In genomic region chr14:22540286-22540685, GRCh38 we compare ENCODE assay signal across 18 cellular contexts. TPM values are rescaled to one million over a fixed set of nuclear protein-coding genes. Genes with fewer than 3 reads are reported as not detected.
A peak's percentile ranks its signal among the peaks of the same experiment; 100 is the strongest.
DNase-seq lines count a peak whose midpoint lies in the region; ATAC-seq and TF ChIP-seq lines count a peak whose summit lies in the region.
"Had no signal": no experiment of that assay in that cellular context is flagged by ENCODE, and none has a peak within 500 bp of the region (broad histone marks: within the 10 kb centered on the region; RNA-seq: fewer than 3 reads in every experiment).

No MANE protein-coding gene starts in this region.

- H3K27ac Mint-ChIP-seq in activated naive CD4-positive, alpha-beta T cell treated with anti-CD3 and anti-CD28 coated beads for 36 hours = peak overlapping the region; percentile 98
- peak overlapping the region; percentile 93 for H3K27ac Mint-ChIP-seq in activated naive CD8-positive, alpha-beta T cell treated with anti-CD3 and anti-CD28 coated beads for 36 hours
- peak overlapping the region; percentile 87 for H3K27ac Mint-ChIP-seq in stimulated activated memory B cell treated with anti-CD40 and anti-IgM and Interleukin-4, amounts not matched to agents 10 μg/mL and 1 μg/mL and 100 μg/mL, for 72 hours

- H3K9me3 Mint-ChIP-seq in activated naive CD4-positive, alpha-beta T cell treated with anti-CD3 and anti-CD28 coated beads for 36 hours = no peaks in the 10 kb centered on the region
- no peaks in the 10 kb centered on the region for H3K9me3 Mint-ChIP-seq in activated naive CD8-positive, alpha-beta T cell treated with anti-CD3 and anti-CD28 coated beads for 36 hours
- no peaks in the 10 kb centered on the region for H3K9me3 Mint-ChIP-seq in stimulated activated memory B cell treated with anti-CD40 and anti-IgM and Interleukin-4, amounts not matched to agents 10 μg/mL and 1 μg/mL and 100 μg/mL, for 72 hours

- no peaks in the 10 kb centered on the region for H3K27me3 ChIP-seq in psoas muscle (ENCODE audit: insufficient read depth in 3 of 3, low read length in 2 of 3)
- H3K27me3 ChIP-seq: Peyer's patch, tibial nerve had no signal

- no peak for DNase-seq in activated naive CD4-positive, alpha-beta T cell treated with anti-CD3 and anti-CD28 coated beads for 36 hours
- no peak for DNase-seq in activated naive CD4-positive, alpha-beta T cell (lab: John Stamatoyannopoulos, UW)
- DNase-seq in M059J (ENCODE audit: low read depth) (peak; percentile 32), KG1 (lab: John Stamatoyannopoulos, UW) (no peak), psoas muscle (no peak), AG08395 (ENCODE audit: low spot score) (no peak)
- no peak for DNase-seq in activated naive CD8-positive, alpha-beta T cell treated with anti-CD3 and anti-CD28 coated beads for 36 hours
- DNase-seq: Calu3, cortex of kidney, GM23248, lower lobe of right lung, NCI-H1930, NCI-H226, Peyer's patch, right cardiac atrium had no signal

- H3K4me1 ChIP-seq in psoas muscle = no peaks in the 10 kb centered on the region

- peaks cover 95% of the 10 kb centered on the region for H3K36me3 Mint-ChIP-seq in activated naive CD4-positive, alpha-beta T cell treated with anti-CD3 and anti-CD28 coated beads for 36 hours (ENCODE audit: low read depth)
- peaks cover 95% of the 10 kb centered on the region for H3K36me3 Mint-ChIP-seq in activated naive CD8-positive, alpha-beta T cell treated with anti-CD3 and anti-CD28 coated beads for 36 hours
- H3K36me3 Mint-ChIP-seq in stimulated activated memory B cell treated with anti-CD40 and anti-IgM and Interleukin-4, amounts not matched to agents 10 μg/mL and 1 μg/mL and 100 μg/mL, for 72 hours = peaks cover 15% of the 10 kb centered on the region

- H3K9me3 ChIP-seq in psoas muscle = no peaks in the 10 kb centered on the region
- H3K9me3 ChIP-seq: lower lobe of right lung, Peyer's patch, tibial nerve had no signal

- no peaks in the 10 kb centered on the region for H3K36me3 ChIP-seq in psoas muscle (ENCODE audit: insufficient read depth in 1 of 2, low read depth in 1 of 2)
- H3K36me3 ChIP-seq: lower lobe of right lung, Peyer's patch, tibial nerve had no signal

- no peak for TF ChIP-seq CTCF in psoas muscle (IDR thresholded peaks at IDR 0.05)

- no peak overlapping the region for H3K4me3 ChIP-seq in psoas muscle
- H3K4me3 ChIP-seq: GM23248, lower lobe of right lung, Peyer's patch, tibial nerve had no signal

- intact Hi-C loops in activated naive CD4-positive, alpha-beta T cell treated with anti-CD3 and anti-CD28 coated beads for 36 hours (cut with micrococcal nuclease) = no loop called here
- intact Hi-C loops in psoas muscle (cut with DNase I) = no loop called here

- WGBS in psoas muscle, 3 donors = 22 to 27% (median 27%) methylated on average over 1 of the region's 1 CpG

- peaks cover 92% of the 10 kb centered on the region for H3K4me1 Mint-ChIP-seq in activated naive CD4-positive, alpha-beta T cell treated with anti-CD3 and anti-CD28 coated beads for 36 hours (ENCODE audit: low read depth)
- peaks cover 85% of the 10 kb centered on the region for H3K4me1 Mint-ChIP-seq in activated naive CD8-positive, alpha-beta T cell treated with anti-CD3 and anti-CD28 coated beads for 36 hours
- peaks cover 69% of the 10 kb centered on the region for H3K4me1 Mint-ChIP-seq in stimulated activated memory B cell treated with anti-CD40 and anti-IgM and Interleukin-4, amounts not matched to agents 10 μg/mL and 1 μg/mL and 100 μg/mL, for 72 hours

- CTCF ChIA-PET in activated naive CD4-positive, alpha-beta T cell treated with anti-CD3 and anti-CD28 coated beads for 36 hours (lab: Charles Lee) = interaction anchor here (0.6 to 6.7 kb wide), 5 partner anchors 8 to 629 kb away, joined by 3 to 67 read pairs (median 5); no protein-coding TSS in a partner anchor

- ATAC-seq in stimulated activated memory B cell treated with anti-CD40 and anti-IgM and Interleukin-4, amounts not matched to agents 10 μg/mL and 1 μg/mL and 100 μg/mL, for 72 hours = no peak
- ATAC-seq in psoas muscle = no peak
- ATAC-seq: lower lobe of right lung, right cardiac atrium had no signal

- peak overlapping the region; percentile 67 for H3K4me3 Mint-ChIP-seq in activated naive CD4-positive, alpha-beta T cell treated with anti-CD3 and anti-CD28 coated beads for 36 hours
- peak overlapping the region; percentile 82 for H3K4me3 Mint-ChIP-seq in activated naive CD8-positive, alpha-beta T cell treated with anti-CD3 and anti-CD28 coated beads for 36 hours
- H3K4me3 Mint-ChIP-seq in stimulated activated memory B cell treated with anti-CD40 and anti-IgM and Interleukin-4, amounts not matched to agents 10 μg/mL and 1 μg/mL and 100 μg/mL, for 72 hours = no peak overlapping the region

- no peaks in the 10 kb centered on the region for H3K27me3 Mint-ChIP-seq in activated naive CD4-positive, alpha-beta T cell treated with anti-CD3 and anti-CD28 coated beads for 36 hours (ENCODE audit: low read depth)
- no peaks in the 10 kb centered on the region for H3K27me3 Mint-ChIP-seq in activated naive CD8-positive, alpha-beta T cell treated with anti-CD3 and anti-CD28 coated beads for 36 hours
- H3K27me3 Mint-ChIP-seq in stimulated activated memory B cell treated with anti-CD40 and anti-IgM and Interleukin-4, amounts not matched to agents 10 μg/mL and 1 μg/mL and 100 μg/mL, for 72 hours = no peaks in the 10 kb centered on the region

- H3K27ac ChIP-seq in psoas muscle = no peak overlapping the region
- H3K27ac ChIP-seq: GM23248, KMS-11, lower lobe of right lung, tibial nerve had no signal

RNA-seq across cellular contexts. Expression of gene DAD1, which starts 48.7 kb away (rescaled TPM):
- 100 to 1,000 TPM; 219 to 226 TPM for total RNA-seq in activated naive CD4-positive, alpha-beta T cell treated with anti-CD3 and anti-CD28 coated beads for 36 hours
- total RNA-seq in M059J (2014; rRNA removed; shearing (Covaris generic)) = 515 and 811 TPM in 2 replicates
- total RNA-seq in activated naive CD8-positive, alpha-beta T cell treated with anti-CD3 and anti-CD28 coated beads for 36 hours = 100 to 1,000 TPM; 197 to 208 TPM
- total RNA-seq in psoas muscle = 100 to 1,000 TPM in 3 of 4 donors, 10 to 100 TPM in 1; 77.8 to 118 (median 106) TPM
- polyA plus RNA-seq in psoas muscle = 100 to 1,000 TPM; 201 to 277 (median 262) TPM

RNA-seq across cellular contexts. Expression of gene ABHD4, which starts 57.8 kb away (rescaled TPM):
- 10 to 100 TPM; 11.1 to 11.9 TPM for total RNA-seq in activated naive CD4-positive, alpha-beta T cell treated with anti-CD3 and anti-CD28 coated beads for 36 hours
- total RNA-seq in M059J (2014; rRNA removed; shearing (Covaris generic)) = 21.7 and 30.5 TPM in 2 replicates
- 1 to 10 TPM; 8.2 to 8.7 TPM for total RNA-seq in activated naive CD8-positive, alpha-beta T cell treated with anti-CD3 and anti-CD28 coated beads for 36 hours
- total RNA-seq in psoas muscle = 10 to 100 TPM; 15.6 to 37.2 (median 25.4) TPM
- 10 to 100 TPM in 2 of 3 donors, 1 to 10 TPM in 1; 6.1 to 64.0 (median 26.4) TPM for polyA plus RNA-seq in psoas muscle
